Comparison of ENCODE assay signal across 25 cellular contexts in genomic region chr1:51512120-51512519, GRCh38. TPM values are rescaled to one million over a fixed set of nuclear protein-coding genes. Genes with fewer than 3 reads are reported as not detected.
DNase-seq lines count a peak whose midpoint lies in the region; ATAC-seq, FAIRE-seq and TF ChIP-seq lines count a peak whose summit lies in the region.
"Had no signal": no experiment of that assay in that cellular context is flagged by ENCODE, and none has a peak within 500 bp of the region (broad histone marks: within the 10 kb centered on the region; RNA-seq: fewer than 3 reads in every experiment).

No MANE protein-coding gene starts in this region.

- POLR2A ChIA-PET in GM12878 (lab: Charles Lee), result interaction anchor here (1.0 to 2.3 kb wide), 8 partner anchors 9 to 543 kb away, joined by 3 to 20 read pairs (median 5); partner anchors contain the start of gene TXNDC12
- POLR2A ChIA-PET in activated CD4-positive, alpha-beta T cell treated with anti-CD3 and anti-CD28 coated beads for 36 hours (lab: Charles Lee), result no interaction called here

- no peaks in the 10 kb centered on the region for H3K27me3 Mint-ChIP-seq in stimulated activated naive CD8-positive, alpha-beta T cell treated with anti-CD3 and anti-CD28 coated beads, Interleukin-15, Interleukin-2, amounts not matched to agents 100 ng/mL and 50 ng/mL, for 24 hours
- H3K27me3 Mint-ChIP-seq in activated CD4-positive, alpha-beta T cell treated with anti-CD3 and anti-CD28 coated beads, Interleukin-2, amount 10 ng/mL, durations not matched to agents 24 days and 14 days, result no peaks in the 10 kb centered on the region
- no peaks in the 10 kb centered on the region for H3K27me3 Mint-ChIP-seq in activated CD4-positive, alpha-beta T cell treated with anti-CD3 and anti-CD28 coated beads for 36 hours
- H3K27me3 Mint-ChIP-seq: activated CD4-positive, alpha-beta T cell treated with anti-CD3 and anti-CD28 coated beads, Interleukin-2, amount 10 ng/mL, durations not matched to agents 7 days and 5 days; activated naive CD8-positive, alpha-beta T cell; type B pancreatic cell had no signal

- BruUV-seq in GM12878 (replicated peaks; lab: Mats Ljungman, UMichigan), result no TSS peak

- H3K4me2 ChIP-seq in Loucy (ENCODE audit: low read depth, low read length, poor library complexity, severe bottlenecking) (peak overlapping the region; percentile 88), GM12878 (ENCODE audit: control insufficient read depth, insufficient read depth) (peak overlapping the region; percentile 88)

- peak overlapping the region; percentile 22 for H3K27ac Mint-ChIP-seq in stimulated activated naive CD8-positive, alpha-beta T cell treated with anti-CD3 and anti-CD28 coated beads, Interleukin-15, Interleukin-2, amounts not matched to agents 100 ng/mL and 50 ng/mL, for 24 hours
- no peak overlapping the region for H3K27ac Mint-ChIP-seq in activated CD4-positive, alpha-beta T cell treated with anti-CD3 and anti-CD28 coated beads, Interleukin-2, amount 10 ng/mL, durations not matched to agents 24 days and 14 days
- no peak overlapping the region for H3K27ac Mint-ChIP-seq in activated CD4-positive, alpha-beta T cell treated with anti-CD3 and anti-CD28 coated beads for 36 hours
- H3K27ac Mint-ChIP-seq: activated CD4-positive, alpha-beta T cell treated with anti-CD3 and anti-CD28 coated beads, Interleukin-2, amount 10 ng/mL, durations not matched to agents 7 days and 5 days; activated naive CD8-positive, alpha-beta T cell; activated T-helper 2 cell treated with anti-CD3 and anti-CD28 coated beads, Interferon-gamma antibody, Interleukin-2, Interleukin-4, amounts not matched to agents 10 μg/mL and 5 μg/mL and 100 μg/mL, durations not matched to agents 14 hours and 24 hours and 36 hours; type B pancreatic cell had no signal

- ATAC-seq in stimulated activated naive CD8-positive, alpha-beta T cell treated with anti-CD3 and anti-CD28 coated beads, Interleukin-15, Interleukin-2, amounts not matched to agents 100 U/mL and 50 U/mL, for 24 hours, result no peak
- peak; percentile 9; the same call in 2 of the 3 replicates for ATAC-seq in GM12878
- no peak for ATAC-seq in activated CD4-positive, alpha-beta T cell treated with anti-CD3 and anti-CD28 coated beads for 36 hours

- peaks cover 87% of the 10 kb centered on the region for H3K4me1 Mint-ChIP-seq in stimulated activated naive CD8-positive, alpha-beta T cell treated with anti-CD3 and anti-CD28 coated beads, Interleukin-15, Interleukin-2, amounts not matched to agents 100 ng/mL and 50 ng/mL, for 24 hours (ENCODE audit: low read depth)
- peaks cover 37% of the 10 kb centered on the region for H3K4me1 Mint-ChIP-seq in activated CD4-positive, alpha-beta T cell treated with anti-CD3 and anti-CD28 coated beads, Interleukin-2, amount 10 ng/mL, durations not matched to agents 24 days and 14 days
- H3K4me1 Mint-ChIP-seq in activated CD4-positive, alpha-beta T cell treated with anti-CD3 and anti-CD28 coated beads for 36 hours, result peaks cover 65% of the 10 kb centered on the region

- CTCF ChIA-PET in GM12878 (lab: Yijun Ruan, JAX), result interaction anchor here (1.0 to 2.8 kb wide), 3 partner anchors 9 to 90 kb away, joined by 3 to 11 read pairs (median 6); no protein-coding TSS in a partner anchor
- CTCF ChIA-PET in activated CD4-positive, alpha-beta T cell treated with anti-CD3 and anti-CD28 coated beads for 36 hours (lab: Charles Lee), result no interaction called here

- intact Hi-C loops in GM12878 (cut with micrococcal nuclease; ENCODE audit: unreplicated experiment) (loop anchor here (10.0 kb wide), 2 partner anchors 223 to 277 kb away; partner anchors contain the start of gene RNF11), head of caudate nucleus (cut with DNase I) (no loop called here)
- intact Hi-C loops in activated CD4-positive, alpha-beta T cell treated with anti-CD3 and anti-CD28 coated beads, Interleukin-2, amount 10 ng/mL, durations not matched to agents 24 days and 14 days (cut with micrococcal nuclease), result loop anchor here (10.0 kb wide), 2 partner anchors 543 to 547 kb away; partner anchors contain the start of genes BTF3L4, FAF1 and TXNDC12
- intact Hi-C loops in activated CD4-positive, alpha-beta T cell treated with anti-CD3 and anti-CD28 coated beads for 36 hours (cut with DNase I, micrococcal nuclease), result loop anchor here in 1 of 2 experiments (10.0 kb wide), 1 partner anchor 277 kb away; the partner anchor contains the start of gene RNF11

- in situ Hi-C loops in GM12878 (cut with MboI), result no loop called here

- no peak for TF ChIP-seq RAD21 in GM12878 (IDR thresholded peaks at IDR 0.05; ENCODE audit: insufficient read depth, low read depth, low read length)

- no peaks in the 10 kb centered on the region for H3K36me3 Mint-ChIP-seq in stimulated activated naive CD8-positive, alpha-beta T cell treated with anti-CD3 and anti-CD28 coated beads, Interleukin-15, Interleukin-2, amounts not matched to agents 100 ng/mL and 50 ng/mL, for 24 hours (ENCODE audit: low read depth)
- peaks cover 6% of the 10 kb centered on the region for H3K36me3 Mint-ChIP-seq in activated CD4-positive, alpha-beta T cell treated with anti-CD3 and anti-CD28 coated beads, Interleukin-2, amount 10 ng/mL, durations not matched to agents 24 days and 14 days (ENCODE audit: low read depth)
- peaks cover 1% of the 10 kb centered on the region for H3K36me3 Mint-ChIP-seq in activated CD4-positive, alpha-beta T cell treated with anti-CD3 and anti-CD28 coated beads for 36 hours (ENCODE audit: low read depth)
- H3K36me3 Mint-ChIP-seq: type B pancreatic cell had no signal

- H3K36me3 ChIP-seq in Loucy (ENCODE audit: insufficient read depth, low read length), result no peaks in the 10 kb centered on the region
- H3K36me3 ChIP-seq in GM12878 (ENCODE audit: control insufficient read depth in 2 of 2, insufficient read depth in 2 of 2, low read length in 1 of 2), result no peaks in the 10 kb centered on the region
- H3K36me3 ChIP-seq: ascending aorta, HAP-1 had no signal

- no peaks in the 10 kb centered on the region for H3K9me2 ChIP-seq in Loucy (replicated peaks; ENCODE audit: low read depth, low read length)

- H3K9ac ChIP-seq in Loucy (ENCODE audit: low read depth, low read length, poor library complexity, severe bottlenecking) (no peak overlapping the region), GM12878 (ENCODE audit: control insufficient read depth, insufficient read depth, low read length) (peak overlapping the region; percentile 15; the same call in 1 of the 2 replicates)

- TF ChIP-seq POLR2A in GM12878 (IDR thresholded peaks at IDR 0.05; ENCODE audit: low read depth, low read length), result no peak

- H3K27ac ChIP-seq in GM12878 (ENCODE audit: control insufficient read depth, insufficient read depth) (peak overlapping the region; percentile 83), coronary artery (no peak overlapping the region)
- H3K27ac ChIP-seq: ascending aorta, HL-60, RWPE1 had no signal

- peaks cover 78% of the 10 kb centered on the region for H3K4me1 ChIP-seq in Loucy (ENCODE audit: insufficient read depth, low read length, poor library complexity, severe bottlenecking)
- H3K4me1 ChIP-seq in GM12878 (ENCODE audit: control insufficient read depth, insufficient read depth, low read length), result peaks cover 28% of the 10 kb centered on the region

- no peak for TF ChIP-seq EP300 in GM12878 (IDR thresholded peaks at IDR 0.05; ENCODE audit: borderline replicate concordance in 1 of 2, control insufficient read depth in 1 of 2, low read depth in 2 of 2, low read length in 2 of 2)

- DNase-seq in stimulated activated naive CD8-positive, alpha-beta T cell treated with anti-CD3 and anti-CD28 coated beads, Interleukin-15, Interleukin-2, amounts not matched to agents 100 U/mL and 50 U/mL, for 24 hours, result no peak
- DNase-seq in GM12878 (ENCODE audit: low read depth, low spot score) (no peak), head of caudate nucleus (no peak), coronary artery (ENCODE audit: low spot score) (no peak)
- no peak for DNase-seq in activated CD4-positive, alpha-beta T cell treated with anti-CD3 and anti-CD28 coated beads, Interleukin-2, amount 10 ng/mL, durations not matched to agents 24 days and 14 days
- DNase-seq in activated CD4-positive, alpha-beta T cell treated with anti-CD3 and anti-CD28 coated beads for 36 hours, result no peak
- DNase-seq: activated CD4-positive, alpha-beta T cell treated with anti-CD3 and anti-CD28 coated beads, Interleukin-2, amount 10 ng/mL, durations not matched to agents 7 days and 5 days; Calu3; caudate nucleus; mesenchymal stem cell; NCI-H1105; NCI-H1930; NCI-H2227 treated with DMSO at 0.1 percent for 48 hours; psoas muscle; stimulated activated CD8-positive, alpha-beta memory T cell treated with anti-CD3 and anti-CD28 coated beads, Interleukin-4, amount 100 ng/mL, for 48 hours; T-helper 2 cell had no signal

- H3K4me3 ChIP-seq in Loucy (ENCODE audit: low read length, poor library complexity, severe bottlenecking) (peak overlapping the region; percentile 15), GM12878 (peak overlapping the region; percentile 31), coronary artery (no peak overlapping the region)
- H3K4me3 ChIP-seq: HAP-1, psoas muscle had no signal

- RAD21 ChIA-PET in GM12878 (lab: Charles Lee; ENCODE audit: unreplicated experiment), result interaction anchor here (0.6 to 2.0 kb wide), 4 partner anchors 8 to 219 kb away, joined by 3 to 9 read pairs (median 7); no protein-coding TSS in a partner anchor

- no peaks in the 10 kb centered on the region for H3K9me3 Mint-ChIP-seq in stimulated activated naive CD8-positive, alpha-beta T cell treated with anti-CD3 and anti-CD28 coated beads, Interleukin-15, Interleukin-2, amounts not matched to agents 100 ng/mL and 50 ng/mL, for 24 hours
- H3K9me3 Mint-ChIP-seq in activated CD4-positive, alpha-beta T cell treated with anti-CD3 and anti-CD28 coated beads, Interleukin-2, amount 10 ng/mL, durations not matched to agents 24 days and 14 days, result no peaks in the 10 kb centered on the region
- H3K9me3 Mint-ChIP-seq in activated CD4-positive, alpha-beta T cell treated with anti-CD3 and anti-CD28 coated beads for 36 hours (ENCODE audit: low read depth), result no peaks in the 10 kb centered on the region
- H3K9me3 Mint-ChIP-seq: activated CD4-positive, alpha-beta T cell treated with anti-CD3 and anti-CD28 coated beads, Interleukin-2, amount 10 ng/mL, durations not matched to agents 7 days and 5 days; activated T-helper 2 cell treated with anti-CD3 and anti-CD28 coated beads, Interferon-gamma antibody, Interleukin-2, Interleukin-4, amounts not matched to agents 10 μg/mL and 5 μg/mL and 100 μg/mL, durations not matched to agents 14 hours and 24 hours and 36 hours; type B pancreatic cell had no signal

- H2AFZ ChIP-seq in Loucy (ENCODE audit: low read length) (no peak overlapping the region), GM12878 (ENCODE audit: control insufficient read depth, low read depth, low read length) (no peak overlapping the region)

- no peaks in the 10 kb centered on the region for H3F3A ChIP-seq in Loucy (ENCODE audit: low read depth)

- SMC1A ChIA-PET in GM12878 (lab: Charles Lee; ENCODE audit: uncharacterized antibody, unreplicated experiment), result interaction anchor here (0.8 to 2.8 kb wide), 6 partner anchors 9 to 112 kb away, joined by 3 to 21 read pairs (median 7); no protein-coding TSS in a partner anchor

- H4K20me1 ChIP-seq in Loucy (ENCODE audit: insufficient read depth, low read length, poor library complexity, severe bottlenecking) (peaks cover 68% of the 10 kb centered on the region), GM12878 (ENCODE audit: control insufficient read depth, insufficient read depth) (no peaks in the 10 kb centered on the region)

- TF ChIP-seq CTCF in Loucy (conservative IDR thresholded peaks at IDR 0.05; ENCODE audit: low read length) (no peak), GM12878 (IDR thresholded peaks at IDR 0.05 in 2 of 3, conservative IDR thresholded peaks at IDR 0.05 in 1 of 3; ENCODE audit: control insufficient read depth in 2 of 3, extremely low read depth in 1 of 3, insufficient read depth in 1 of 3, low read depth in 3 of 3, low read length in 3 of 3) (no peak), coronary artery (IDR thresholded peaks at IDR 0.05) (no peak)

- no peak for FAIRE-seq in GM12878 (lab: Jason Lieb, UNC)

- no peaks in the 10 kb centered on the region for H3K27me3 ChIP-seq in Loucy (ENCODE audit: insufficient read depth, low read length, poor library complexity, severe bottlenecking)
- H3K27me3 ChIP-seq in GM12878 (replicated peaks in 1 of 2; ENCODE audit: control insufficient read depth in 2 of 2, insufficient read depth in 2 of 2, low read length in 1 of 2), result no peaks in the 10 kb centered on the region
- H3K27me3 ChIP-seq: ascending aorta had no signal

- no peak overlapping the region for H3K4me3 Mint-ChIP-seq in stimulated activated naive CD8-positive, alpha-beta T cell treated with anti-CD3 and anti-CD28 coated beads, Interleukin-15, Interleukin-2, amounts not matched to agents 100 ng/mL and 50 ng/mL, for 24 hours
- H3K4me3 Mint-ChIP-seq in activated CD4-positive, alpha-beta T cell treated with anti-CD3 and anti-CD28 coated beads, Interleukin-2, amount 10 ng/mL, durations not matched to agents 24 days and 14 days, result no peak overlapping the region
- no peak overlapping the region for H3K4me3 Mint-ChIP-seq in activated CD4-positive, alpha-beta T cell treated with anti-CD3 and anti-CD28 coated beads for 36 hours
- H3K4me3 Mint-ChIP-seq: activated CD4-positive, alpha-beta T cell treated with anti-CD3 and anti-CD28 coated beads, Interleukin-2, amount 10 ng/mL, durations not matched to agents 7 days and 5 days; activated naive CD8-positive, alpha-beta T cell; type B pancreatic cell had no signal

- H3K79me2 ChIP-seq in Loucy (ENCODE audit: insufficient read depth, low read length) (peaks cover 99% of the 10 kb centered on the region), GM12878 (ENCODE audit: control insufficient read depth, insufficient read depth, low read length) (peaks cover 98% of the 10 kb centered on the region)

- H3K9me3 ChIP-seq in Loucy (ENCODE audit: insufficient read depth, low read depth, low read length) (no peaks in the 10 kb centered on the region), GM12878 (replicated peaks; ENCODE audit: control insufficient read depth, insufficient read depth, low read length) (no peaks in the 10 kb centered on the region; the same call in 2 of the 3 replicates)
- H3K9me3 ChIP-seq: ascending aorta, HAP-1, psoas muscle had no signal

RNA-seq across cellular contexts. Expression of gene EPS15, which starts 6.9 kb away (rescaled TPM):
- 323 and 356 TPM in 2 replicates for total RNA-seq in GM12878 (2013; cell fraction: nucleolus; rRNA removed)
- total RNA-seq in GM12878 (2014; rRNA removed) (53.4 and 65.1 TPM in 2 replicates), GM12878 (2014; rRNA removed; fragmentation: Illumina TruSeq; extraction: Trizol) (71.6 and 75.1 TPM in 2 replicates), GM12878 (2021) (87.8 and 88.2 TPM in 2 replicates)
- polyA plus RNA-seq in GM12878 (2011; ENCODE audit: low read depth), result 19.0 TPM
- polyA plus RNA-seq in GM12878 (2011; rRNA removed) (61.9 and 86.3 TPM in 2 replicates), GM12878 (2014; fragmentation: Illumina TruSeq; extraction: Trizol) (60.6 and 80.7 TPM in 2 replicates), GM12878 (2014; fragmentation: Nextera tagmentation; extraction: Ambion mirVana) (10 to 100 TPM; 24.7 to 49.5 TPM), GM12878 (2014; rRNA removed) (37.6 and 43.3 TPM in 2 replicates), GM12878 (2016; fragmentation: Nextera tagmentation; extraction: Ambion mirVana) (10 to 100 TPM; 55.5 to 57.1 TPM)
- 23.5 and 33.2 TPM in 2 replicates for polyA plus RNA-seq in GM12878 (2011; cell fraction: cytosol; rRNA removed)
- polyA plus RNA-seq in GM12878 (2011; cell fraction: nucleus; rRNA removed), result 33.4 and 34.4 TPM in 2 replicates
- polyA plus RNA-seq in GM12878 (2012), result 27.6 and 33.8 TPM in 2 replicates
- polyA minus RNA-seq in GM12878 (2011; rRNA and poly(A)+ RNA removed), result 79.6 and 113 TPM in 2 replicates
- polyA minus RNA-seq in GM12878 (2011; cell fraction: cytosol; rRNA and poly(A)+ RNA removed), result 37.7 and 45.4 TPM in 2 replicates
- polyA minus RNA-seq in GM12878 (2011; cell fraction: nucleus; rRNA and poly(A)+ RNA removed), result 29.9 and 40.9 TPM in 2 replicates
- total RNA-seq in activated CD4-positive, alpha-beta T cell treated with anti-CD3 and anti-CD28 coated beads, Interleukin-2, amount 10 ng/mL, durations not matched to agents 24 days and 14 days, result 55.0 and 62.6 TPM in 2 replicates
- total RNA-seq in activated CD4-positive, alpha-beta T cell treated with anti-CD3 and anti-CD28 coated beads for 36 hours, result 10 to 100 TPM; 59.6 to 61.6 TPM
